In the genomic region with DNA sequence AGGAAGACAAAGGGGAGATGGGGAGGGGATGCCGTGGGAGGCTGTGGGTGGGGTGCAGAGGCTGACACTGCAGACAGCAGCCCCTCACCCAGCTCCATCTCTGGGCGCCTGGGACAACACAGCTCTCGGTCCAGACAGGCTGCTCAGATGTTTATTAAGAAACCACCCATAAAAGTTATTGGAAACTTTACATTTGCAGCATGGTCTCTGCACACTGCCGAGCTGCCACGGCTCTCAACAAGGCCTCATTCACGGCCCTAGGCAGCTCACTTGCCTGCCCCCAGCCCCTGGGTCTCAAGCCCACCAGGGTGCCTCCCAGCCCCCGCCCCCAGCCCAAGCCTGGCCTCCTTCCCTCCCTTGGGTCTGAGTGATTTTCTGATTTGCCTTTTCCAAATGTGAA, we compare ENCODE assay signal across 28 cellular contexts. TPM values are rescaled to one million over a fixed set of nuclear protein-coding genes. Genes with fewer than 3 reads are reported as not detected.
"Had no signal": no experiment of that assay in that cellular context is flagged by ENCODE, and none has a peak within 500 bp of the region (broad histone marks: within the 10 kb centered on the region; RNA-seq: fewer than 3 reads in every experiment).

No MANE protein-coding gene starts in this region.

- H3K4me1 Mint-ChIP-seq: natural killer cell had no signal

- H3K9me3 Mint-ChIP-seq: naive B cell; natural killer cell; stimulated activated naive B cell treated with anti-CD40 and anti-IgM and Interleukin-4, amounts not matched to agents 10 μg/mL and 1 μg/mL and 100 μg/mL, for 72 hours had no signal

- H3K4me1 ChIP-seq: left lung, lower lobe of right lung, pancreas, thyroid gland, uterus had no signal

- H3K4me3 ChIP-seq: heart right ventricle, hepatocyte, left lung, lower lobe of right lung, pancreas, prostate gland, skin epidermis, stomach, testis, thyroid gland, transverse colon, uterus had no signal

- DNase-seq: heart right ventricle; kidney; left colon; left lung; lower lobe of right lung; mammary epithelial cell; mesenchymal stem cell; naive B cell; natural killer cell; pancreas; retina; right cardiac atrium; stimulated activated CD4-positive, alpha-beta T cell treated with anti-CD3 and anti-CD28 coated beads, Interleukin-12 subunit alpha, Interleukin-12 subunit beta, amount 100 ng/mL, for 4 hours; stimulated activated CD4-positive, alpha-beta T cell treated with anti-CD3 and anti-CD28 coated beads, Interleukin-15, amount 100 ng/mL, for 24 hours; stimulated activated CD4-positive, alpha-beta T cell treated with anti-CD3 and anti-CD28 coated beads, Interleukin-2, amount 100 ng/mL, for 24 hours; stimulated activated CD4-positive, alpha-beta T cell treated with anti-CD3 and anti-CD28 coated beads, Interleukin-4, amount 100 ng/mL, for 1 hour; stimulated activated naive B cell treated with anti-CD40 and anti-IgM and Interleukin-4, amounts not matched to agents 10 μg/mL and 1 μg/mL and 100 μg/mL, for 72 hours; stimulated activated naive CD8-positive, alpha-beta T cell treated with anti-CD3 and anti-CD28 coated beads, Interleukin-15, Interleukin-2, amounts not matched to agents 100 U/mL and 50 U/mL, for 24 hours; stomach; testis; thyroid gland; transverse colon; uterus had no signal

- H3K27ac ChIP-seq: heart right ventricle, hepatocyte, left lung, lower lobe of right lung, pancreas, prostate gland, skin epidermis, stomach, thyroid gland, transverse colon, uterus had no signal

- H3K36me3 ChIP-seq: heart right ventricle, left lung, lower lobe of right lung, pancreas, prostate gland, stomach, thyroid gland, transverse colon, uterus had no signal

- H3K27ac Mint-ChIP-seq: naive B cell; natural killer cell; stimulated activated naive B cell treated with anti-CD40 and anti-IgM and Interleukin-4, amounts not matched to agents 10 μg/mL and 1 μg/mL and 100 μg/mL, for 72 hours had no signal

- H3K27me3 ChIP-seq: hepatocyte, pancreas, testis, thyroid gland had no signal

- H2AFZ ChIP-seq: hepatocyte had no signal

- H3K36me3 Mint-ChIP-seq: naive B cell; natural killer cell; stimulated activated naive B cell treated with anti-CD40 and anti-IgM and Interleukin-4, amounts not matched to agents 10 μg/mL and 1 μg/mL and 100 μg/mL, for 72 hours had no signal

- H3K79me2 ChIP-seq: hepatocyte had no signal

- H3K4me3 Mint-ChIP-seq: naive B cell; natural killer cell; stimulated activated naive B cell treated with anti-CD40 and anti-IgM and Interleukin-4, amounts not matched to agents 10 μg/mL and 1 μg/mL and 100 μg/mL, for 72 hours had no signal

- H3K9me3 ChIP-seq: heart right ventricle, left lung, lower lobe of right lung, pancreas, prostate gland, stomach, testis, thyroid gland, transverse colon, uterus had no signal

- H3K4me2 ChIP-seq: hepatocyte had no signal

- ATAC-seq: heart right ventricle; left colon; left lung; lower lobe of right lung; natural killer cell; pancreas; right cardiac atrium; sciatic nerve; stimulated activated naive B cell treated with anti-CD40 and anti-IgM and Interleukin-4, amounts not matched to agents 10 μg/mL and 1 μg/mL and 100 μg/mL, for 72 hours; stimulated activated naive CD8-positive, alpha-beta T cell treated with anti-CD3 and anti-CD28 coated beads, Interleukin-15, Interleukin-2, amounts not matched to agents 100 U/mL and 50 U/mL, for 24 hours had no signal

RNA-seq across cellular contexts. Expression of gene COL2A1, which starts 21.0 kb away (rescaled TPM):
- total RNA-seq: kidney, lower lobe of right lung, natural killer cell, right cardiac atrium, sciatic nerve, thyroid gland, ureter had no signal
